In genomic region chr17:38741853-38742421, GRCh38 we compare ENCODE assay signal across 9 cellular contexts. TPM values are rescaled to one million over a fixed set of nuclear protein-coding genes. Genes with fewer than 3 reads are reported as not detected.
A peak's percentile ranks its signal among the peaks of the same experiment; 100 is the strongest.
DNase-seq lines count a peak whose midpoint lies in the region; ATAC-seq and TF ChIP-seq lines count a peak whose summit lies in the region.
"Had no signal": no experiment of that assay in that cellular context is flagged by ENCODE, and none has a peak within 500 bp of the region (broad histone marks: within the 10 kb centered on the region; RNA-seq: fewer than 3 reads in every experiment).

No MANE protein-coding gene starts in this region.

- no peaks in the 10 kb centered on the region for H3K9me3 Mint-ChIP-seq in activated naive CD4-positive, alpha-beta T cell treated with anti-CD3 and anti-CD28 coated beads, Interleukin-2, amount 10 ng/mL, durations not matched to agents 7 days and 5 days

- no peaks in the 10 kb centered on the region for H4K20me1 ChIP-seq in DOHH2 (ENCODE audit: control insufficient read depth, insufficient read depth, low read depth, low read length)

- H3K27ac Mint-ChIP-seq in activated naive CD4-positive, alpha-beta T cell treated with anti-CD3 and anti-CD28 coated beads, Interleukin-2, amount 10 ng/mL, durations not matched to agents 7 days and 5 days, result no peak overlapping the region

- H3K9me3 ChIP-seq in DOHH2 (ENCODE audit: control insufficient read depth, insufficient read depth, low read length) (no peaks in the 10 kb centered on the region), psoas muscle (no peaks in the 10 kb centered on the region)

- no peaks in the 10 kb centered on the region for H3K79me2 ChIP-seq in DOHH2 (ENCODE audit: control insufficient read depth, low read length)

- H3K27me3 Mint-ChIP-seq in activated naive CD4-positive, alpha-beta T cell treated with anti-CD3 and anti-CD28 coated beads, Interleukin-2, amount 10 ng/mL, durations not matched to agents 7 days and 5 days, result peaks cover 86% of the 10 kb centered on the region

- H3K4me3 Mint-ChIP-seq in activated naive CD4-positive, alpha-beta T cell treated with anti-CD3 and anti-CD28 coated beads, Interleukin-2, amount 10 ng/mL, durations not matched to agents 7 days and 5 days, result no peak overlapping the region

- H3K9me2 ChIP-seq in DOHH2 (replicated peaks; ENCODE audit: control insufficient read depth, low read length), result no peaks in the 10 kb centered on the region

- H3K27ac ChIP-seq in DOHH2 (ENCODE audit: low read depth, low read length) (no peak overlapping the region), VCaP (peak overlapping the region; percentile 74), psoas muscle (peak overlapping the region; percentile 70)

- WGBS in psoas muscle, 3 donors, result 17 to 22% (median 20%) methylated on average over 8 of the region's 8 CpGs

- H3K4me1 ChIP-seq in DOHH2 (ENCODE audit: control insufficient read depth, low read length) (peaks cover 63% of the 10 kb centered on the region), psoas muscle (peaks cover 16% of the 10 kb centered on the region)

- H3K4me1 Mint-ChIP-seq in activated naive CD4-positive, alpha-beta T cell treated with anti-CD3 and anti-CD28 coated beads, Interleukin-2, amount 10 ng/mL, durations not matched to agents 7 days and 5 days, result peaks cover 22% of the 10 kb centered on the region

- DNase-seq in left cardiac atrium, result no peak
- DNase-seq in psoas muscle, result peak; percentile 55 to 62
- DNase-seq in activated naive CD4-positive, alpha-beta T cell treated with anti-CD3 and anti-CD28 coated beads, Interleukin-2, amount 10 ng/mL, durations not matched to agents 7 days and 5 days, result no peak
- DNase-seq in stimulated activated CD4-positive, alpha-beta T cell treated with anti-CD3 and anti-CD28 coated beads, Interleukin-2, amount 100 ng/mL, for 48 hours, result no peak
- DNase-seq in NCI-H446 treated with DMSO at 0.1 percent for 48 hours (lab: John Stamatoyannopoulos, UW), result no peak
- DNase-seq: NCI-H187 had no signal

- H3K4me3 ChIP-seq in DOHH2 (ENCODE audit: low read length) (no peak overlapping the region), psoas muscle (no peak overlapping the region)

- intact Hi-C loops in left cardiac atrium (cut with DNase I), result no loop called here
- intact Hi-C loops in psoas muscle (cut with DNase I), result no loop called here

- H3F3A ChIP-seq in DOHH2 (ENCODE audit: control insufficient read depth, insufficient read depth), result peaks cover 9% of the 10 kb centered on the region

- no peak for TF ChIP-seq CTCF in DOHH2 (IDR thresholded peaks at IDR 0.05; ENCODE audit: low read depth, low read length, poor library complexity, severe bottlenecking)
- no peak for TF ChIP-seq CTCF in VCaP (conservative IDR thresholded peaks at IDR 0.05)
- no peak for TF ChIP-seq CTCF in psoas muscle (IDR thresholded peaks at IDR 0.05)

- CTCF ChIA-PET in activated naive CD4-positive, alpha-beta T cell treated with anti-CD3 and anti-CD28 coated beads, Interleukin-2, amount 10 ng/mL, durations not matched to agents 7 days and 5 days (lab: Charles Lee), result interaction anchor here (1.1 kb wide), 1 partner anchor 10 kb away, joined by 3 read pairs; no protein-coding TSS in a partner anchor

- peak overlapping the region; percentile 31; the same call in 1 of the 2 replicates for H3K4me2 ChIP-seq in DOHH2 (ENCODE audit: low read length)

- H3K36me3 ChIP-seq in DOHH2 (ENCODE audit: control insufficient read depth, low read length) (no peaks in the 10 kb centered on the region), psoas muscle (ENCODE audit: insufficient read depth in 1 of 2, low read depth in 1 of 2) (peaks cover 0 to 11% of the 10 kb centered on the region in 2 donors)

- peak; percentile 48 to 70 for ATAC-seq in left cardiac atrium
- ATAC-seq in psoas muscle, result peak; percentile 49 to 94 (median 86)
- no peak for ATAC-seq in HG03520 (IDR thresholded peaks at IDR 0.05; ENCODE audit: unreplicated experiment)

- H3K36me3 Mint-ChIP-seq in activated naive CD4-positive, alpha-beta T cell treated with anti-CD3 and anti-CD28 coated beads, Interleukin-2, amount 10 ng/mL, durations not matched to agents 7 days and 5 days, result no peaks in the 10 kb centered on the region

- H3K27me3 ChIP-seq in DOHH2 (ENCODE audit: control insufficient read depth, low read length), result no peaks in the 10 kb centered on the region
- H3K27me3 ChIP-seq in psoas muscle (ENCODE audit: insufficient read depth in 3 of 3, low read length in 2 of 3), result peaks cover 0 to 14% (median 0%) of the 10 kb centered on the region in 3 donors

RNA-seq across cellular contexts. Expression of gene PCGF2, which starts 6.2 kb away (rescaled TPM):
- total RNA-seq in left cardiac atrium (10 to 100 TPM; 28.2 to 45.2 TPM), psoas muscle (10 to 100 TPM in 1 of 4 donors, 1 to 10 TPM in 3; 7.1 to 10.8 (median 7.5) TPM)
- 1 to 10 TPM; 3.3 to 5.8 (median 5.1) TPM for polyA plus RNA-seq in psoas muscle

RNA-seq across cellular contexts. Expression of gene PSMB3, which starts 10.6 kb away (rescaled TPM):
- total RNA-seq in left cardiac atrium (100 to 1,000 TPM; 139 to 163 TPM), psoas muscle (100 to 1,000 TPM; 112 to 209 (median 184) TPM)
- polyA plus RNA-seq in psoas muscle, result 100 to 1,000 TPM; 286 to 463 (median 332) TPM

RNA-seq across cellular contexts. Expression of gene CISD3, which starts 11.8 kb away (rescaled TPM):
- 10 to 100 TPM; 51.1 to 66.2 TPM for total RNA-seq in left cardiac atrium
- total RNA-seq in psoas muscle, result 10 to 100 TPM; 29.9 to 45.5 (median 37.4) TPM
- polyA plus RNA-seq in psoas muscle, result 10 to 100 TPM; 39.6 to 83.6 (median 41.5) TPM

RNA-seq across cellular contexts. Expression of gene MLLT6, which starts 36.9 kb away (rescaled TPM):
- total RNA-seq in left cardiac atrium (10 to 100 TPM; 76.1 to 88.9 TPM), psoas muscle (100 to 1,000 TPM in 1 of 4 donors, 10 to 100 TPM in 3; 78.5 to 120 (median 84.9) TPM)
- 10 to 100 TPM; 16.3 to 50.2 (median 25.5) TPM for polyA plus RNA-seq in psoas muscle

RNA-seq across cellular contexts. Expression of gene PIP4K2B, which starts 57.4 kb away (rescaled TPM):
- total RNA-seq in left cardiac atrium, result 10 to 100 TPM; 36.1 to 42.0 TPM
- total RNA-seq in psoas muscle, result 10 to 100 TPM; 61.2 to 66.7 (median 63.8) TPM
- 10 to 100 TPM; 19.3 to 72.6 (median 26.5) TPM for polyA plus RNA-seq in psoas muscle

Comparison
In these comparisons a context has a peak if more than half of its experiments do, and no peak if none do; other contexts are left out.
1. DNase-seq: peak in psoas muscle (2 of 2); none in left cardiac atrium (single experiment), activated naive CD4-positive, alpha-beta T cell treated with anti-CD3 and anti-CD28 coated beads, Interleukin-2, amount 10 ng/mL, durations not matched to agents 7 days and 5 days (single experiment), stimulated activated CD4-positive, alpha-beta T cell treated with anti-CD3 and anti-CD28 coated beads, Interleukin-2, amount 100 ng/mL, for 48 hours (0 of 2) and NCI-H446 treated with DMSO at 0.1 percent for 48 hours (single experiment).